Comparison of ENCODE assay signal across 1 cellular context in the genomic region with DNA sequence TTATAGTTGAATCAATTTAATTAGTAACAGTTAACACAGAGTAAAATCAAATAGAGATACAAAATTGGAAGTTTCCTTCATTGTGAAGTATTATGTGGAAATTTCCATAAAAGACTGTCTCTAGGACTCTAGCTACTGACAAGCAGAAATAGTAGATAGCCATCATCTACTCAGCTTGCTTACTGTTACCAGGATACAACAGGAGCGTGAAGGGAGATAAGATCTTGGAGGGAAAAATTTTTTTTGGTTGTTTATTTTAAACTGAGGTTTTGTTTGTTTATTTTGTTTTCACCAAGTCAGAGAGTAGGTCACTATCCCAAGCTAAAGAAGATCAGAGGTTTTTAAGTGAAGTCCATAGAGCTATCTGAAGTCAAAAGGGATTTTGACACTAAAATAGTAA.
TF ChIP-seq lines count a peak whose summit lies in the region.

No MANE protein-coding gene starts in this region.

TF ChIP-seq in WTC11, 78 proteins besides CTCF, POLR2A, EP300 and RAD21 (continued from another document):
- TF ChIP-seq E2F4 (CRISPR knock-in tag; IDR thresholded peaks at IDR 0.05; ENCODE audit: borderline replicate concordance, low read depth) (no peak), ZBTB21 (CRISPR knock-in tag; IDR thresholded peaks at IDR 0.05; ENCODE audit: borderline replicate concordance) (no peak), STAT6 (CRISPR knock-in tag; conservative IDR thresholded peaks at IDR 0.05; ENCODE audit: low read depth) (no peak)
